In the genomic region with DNA sequence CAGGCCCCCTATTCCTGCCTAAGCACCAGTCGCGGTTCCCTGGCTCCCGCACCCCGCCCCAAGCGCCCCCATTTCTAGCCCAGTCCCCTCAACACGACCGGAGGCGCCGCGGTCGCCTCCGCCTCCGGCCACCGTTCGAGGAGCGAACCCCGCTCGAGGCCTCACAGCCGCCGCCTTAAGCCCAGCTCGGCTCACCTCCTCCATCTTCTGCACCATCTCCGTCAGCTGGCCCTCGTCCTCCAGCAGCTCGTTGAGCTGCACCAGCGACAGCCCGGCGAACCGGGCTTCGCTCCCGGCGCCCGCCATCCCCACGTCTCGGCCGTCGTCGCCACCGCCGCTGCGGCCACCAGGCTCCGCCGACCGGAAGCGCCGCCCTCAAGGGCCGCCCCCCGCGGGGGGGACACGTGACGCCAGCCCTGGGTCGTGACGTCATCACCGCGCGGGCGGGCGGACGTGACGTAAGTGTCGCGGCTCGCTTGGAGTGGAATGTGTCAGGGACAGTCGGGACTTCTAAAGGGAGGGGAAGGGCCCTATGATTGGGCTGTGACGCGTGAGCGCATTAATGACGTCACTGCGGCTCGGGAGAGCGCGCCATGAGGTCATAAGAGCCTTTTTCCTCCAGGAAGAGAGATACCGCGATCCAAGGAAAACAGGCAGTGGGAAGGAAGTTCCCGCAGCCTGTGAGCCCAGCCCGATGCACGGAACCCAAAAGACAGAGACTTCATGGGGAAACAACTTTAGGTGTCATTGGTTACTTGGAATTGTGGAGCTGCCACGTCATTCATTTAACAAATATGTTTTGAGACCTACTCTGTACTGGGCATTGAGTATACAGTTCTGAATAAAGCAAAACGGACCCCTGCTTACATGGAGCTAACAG, we compare ENCODE assay signal across 1 cellular context.
TF ChIP-seq lines count a peak whose summit lies in the region.

A gene with protein sequence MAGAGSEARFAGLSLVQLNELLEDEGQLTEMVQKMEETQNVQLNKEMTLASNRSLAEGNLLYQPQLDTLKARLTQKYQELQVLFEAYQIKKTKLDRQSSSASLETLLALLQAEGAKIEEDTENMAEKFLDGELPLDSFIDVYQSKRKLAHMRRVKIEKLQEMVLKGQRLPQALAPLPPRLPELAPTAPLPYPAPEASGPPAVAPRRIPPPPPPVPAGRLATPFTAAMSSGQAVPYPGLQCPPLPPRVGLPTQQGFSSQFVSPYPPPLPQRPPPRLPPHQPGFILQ (minus strand): TSS at position 368 of the 880 bp plus-strand sequence. CDS start 62 bp downstream, at position 306.

TF ChIP-seq in GM12878, 131 proteins besides CTCF, POLR2A, EP300 and RAD21 (continues in another document):
- TF ChIP-seq IKZF2 (IDR thresholded peaks at IDR 0.05) (peak in 1 of 2 experiments; percentile 63; a peak in 2 of 4 replicates), CREB1 (IDR thresholded peaks at IDR 0.05; ENCODE audit: low read depth) (peak; percentile 100), SUZ12 (IDR thresholded peaks at IDR 0.05; ENCODE audit: unreplicated experiment) (no peak), JUND (IDR thresholded peaks at IDR 0.05; ENCODE audit: low read depth, low read length) (peak; percentile 92), SREBF2 (IDR thresholded peaks at IDR 0.05; ENCODE audit: low read length) (no peak), PAX5 (IDR thresholded peaks at IDR 0.05; ENCODE audit: borderline replicate concordance, low read depth, low read length) (peak; percentile 36; the same call in 1 of the 2 replicates), CHD1 (IDR thresholded peaks at IDR 0.05; ENCODE audit: low read depth, low read length) (no peak), ZNF592 (IDR thresholded peaks at IDR 0.05) (peak; percentile 92; the same call in 1 of the 2 replicates), IRF4 (IDR thresholded peaks at IDR 0.05; ENCODE audit: low read depth, low read length) (0 out of 2 replicates have a peak, but pooled peaks have one; percentile 31), IKZF1 (conservative IDR thresholded peaks at IDR 0.05) (peak; percentile 90), MEF2A (IDR thresholded peaks at IDR 0.05; ENCODE audit: insufficient read depth, low read depth, low read length) (0 out of 2 replicates have a peak, but pooled peaks have one; percentile 48), SIN3A (IDR thresholded peaks at IDR 0.05; ENCODE audit: low read depth, low read length) (peak; percentile 51; the same call in 1 of the 2 replicates), RELA (IDR thresholded peaks at IDR 0.05; ENCODE audit: borderline replicate concordance, partially characterized antibody) (peak; percentile 95), MYB (IDR thresholded peaks at IDR 0.05; ENCODE audit: borderline replicate concordance, low read depth, low read length) (no peak), SMC3 (IDR thresholded peaks at IDR 0.05; ENCODE audit: borderline replicate concordance, low read length) (no peak), PRDM15 (CRISPR knock-in tag; IDR thresholded peaks at IDR 0.05) (peak; percentile 74; the same call in 1 of the 2 replicates), E2F8 (IDR thresholded peaks at IDR 0.05; ENCODE audit: low read depth, partially characterized antibody) (peak; percentile 83), JUNB (IDR thresholded peaks at IDR 0.05) (peak; percentile 27; the same call in 1 of the 2 replicates), NBN (IDR thresholded peaks at IDR 0.05) (peak; percentile 100), ESRRA (IDR thresholded peaks at IDR 0.05; ENCODE audit: low read length) (peak; percentile 85; the same call in 1 of the 2 replicates), BMI1 (IDR thresholded peaks at IDR 0.05; ENCODE audit: borderline replicate concordance) (no peak)
- TF ChIP-seq, protein P1, sequence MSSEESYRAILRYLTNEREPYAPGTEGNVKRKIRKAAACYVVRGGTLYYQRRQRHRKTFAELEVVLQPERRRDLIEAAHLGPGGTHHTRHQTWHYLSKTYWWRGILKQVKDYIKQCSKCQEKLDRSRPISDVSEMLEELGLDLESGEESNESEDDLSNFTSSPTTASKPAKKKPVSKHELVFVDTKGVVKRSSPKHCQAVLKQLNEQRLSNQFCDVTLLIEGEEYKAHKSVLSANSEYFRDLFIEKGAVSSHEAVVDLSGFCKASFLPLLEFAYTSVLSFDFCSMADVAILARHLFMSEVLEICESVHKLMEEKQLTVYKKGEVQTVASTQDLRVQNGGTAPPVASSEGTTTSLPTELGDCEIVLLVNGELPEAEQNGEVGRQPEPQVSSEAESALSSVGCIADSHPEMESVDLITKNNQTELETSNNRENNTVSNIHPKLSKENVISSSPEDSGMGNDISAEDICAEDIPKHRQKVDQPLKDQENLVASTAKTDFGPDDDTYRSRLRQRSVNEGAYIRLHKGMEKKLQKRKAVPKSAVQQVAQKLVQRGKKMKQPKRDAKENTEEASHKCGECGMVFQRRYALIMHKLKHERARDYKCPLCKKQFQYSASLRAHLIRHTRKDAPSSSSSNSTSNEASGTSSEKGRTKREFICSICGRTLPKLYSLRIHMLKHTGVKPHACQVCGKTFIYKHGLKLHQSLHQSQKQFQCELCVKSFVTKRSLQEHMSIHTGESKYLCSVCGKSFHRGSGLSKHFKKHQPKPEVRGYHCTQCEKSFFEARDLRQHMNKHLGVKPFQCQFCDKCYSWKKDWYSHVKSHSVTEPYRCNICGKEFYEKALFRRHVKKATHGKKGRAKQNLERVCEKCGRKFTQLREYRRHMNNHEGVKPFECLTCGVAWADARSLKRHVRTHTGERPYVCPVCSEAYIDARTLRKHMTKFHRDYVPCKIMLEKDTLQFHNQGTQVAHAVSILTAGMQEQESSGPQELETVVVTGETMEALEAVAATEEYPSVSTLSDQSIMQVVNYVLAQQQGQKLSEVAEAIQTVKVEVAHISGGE (CRISPR knock-in tag; IDR thresholded peaks at IDR 0.05), result no peak
- TF ChIP-seq, protein P2, sequence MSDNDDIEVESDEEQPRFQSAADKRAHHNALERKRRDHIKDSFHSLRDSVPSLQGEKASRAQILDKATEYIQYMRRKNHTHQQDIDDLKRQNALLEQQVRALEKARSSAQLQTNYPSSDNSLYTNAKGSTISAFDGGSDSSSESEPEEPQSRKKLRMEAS (IDR thresholded peaks at IDR 0.05; ENCODE audit: low read depth, low read length), result peak; percentile 70
- TF ChIP-seq, protein P3, sequence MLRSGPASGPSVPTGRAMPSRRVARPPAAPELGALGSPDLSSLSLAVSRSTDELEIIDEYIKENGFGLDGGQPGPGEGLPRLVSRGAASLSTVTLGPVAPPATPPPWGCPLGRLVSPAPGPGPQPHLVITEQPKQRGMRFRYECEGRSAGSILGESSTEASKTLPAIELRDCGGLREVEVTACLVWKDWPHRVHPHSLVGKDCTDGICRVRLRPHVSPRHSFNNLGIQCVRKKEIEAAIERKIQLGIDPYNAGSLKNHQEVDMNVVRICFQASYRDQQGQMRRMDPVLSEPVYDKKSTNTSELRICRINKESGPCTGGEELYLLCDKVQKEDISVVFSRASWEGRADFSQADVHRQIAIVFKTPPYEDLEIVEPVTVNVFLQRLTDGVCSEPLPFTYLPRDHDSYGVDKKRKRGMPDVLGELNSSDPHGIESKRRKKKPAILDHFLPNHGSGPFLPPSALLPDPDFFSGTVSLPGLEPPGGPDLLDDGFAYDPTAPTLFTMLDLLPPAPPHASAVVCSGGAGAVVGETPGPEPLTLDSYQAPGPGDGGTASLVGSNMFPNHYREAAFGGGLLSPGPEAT (IDR thresholded peaks at IDR 0.05; ENCODE audit: low read depth), result 0 out of 2 replicates have a peak, but pooled peaks have one; percentile 17
- TF ChIP-seq, protein P4, sequence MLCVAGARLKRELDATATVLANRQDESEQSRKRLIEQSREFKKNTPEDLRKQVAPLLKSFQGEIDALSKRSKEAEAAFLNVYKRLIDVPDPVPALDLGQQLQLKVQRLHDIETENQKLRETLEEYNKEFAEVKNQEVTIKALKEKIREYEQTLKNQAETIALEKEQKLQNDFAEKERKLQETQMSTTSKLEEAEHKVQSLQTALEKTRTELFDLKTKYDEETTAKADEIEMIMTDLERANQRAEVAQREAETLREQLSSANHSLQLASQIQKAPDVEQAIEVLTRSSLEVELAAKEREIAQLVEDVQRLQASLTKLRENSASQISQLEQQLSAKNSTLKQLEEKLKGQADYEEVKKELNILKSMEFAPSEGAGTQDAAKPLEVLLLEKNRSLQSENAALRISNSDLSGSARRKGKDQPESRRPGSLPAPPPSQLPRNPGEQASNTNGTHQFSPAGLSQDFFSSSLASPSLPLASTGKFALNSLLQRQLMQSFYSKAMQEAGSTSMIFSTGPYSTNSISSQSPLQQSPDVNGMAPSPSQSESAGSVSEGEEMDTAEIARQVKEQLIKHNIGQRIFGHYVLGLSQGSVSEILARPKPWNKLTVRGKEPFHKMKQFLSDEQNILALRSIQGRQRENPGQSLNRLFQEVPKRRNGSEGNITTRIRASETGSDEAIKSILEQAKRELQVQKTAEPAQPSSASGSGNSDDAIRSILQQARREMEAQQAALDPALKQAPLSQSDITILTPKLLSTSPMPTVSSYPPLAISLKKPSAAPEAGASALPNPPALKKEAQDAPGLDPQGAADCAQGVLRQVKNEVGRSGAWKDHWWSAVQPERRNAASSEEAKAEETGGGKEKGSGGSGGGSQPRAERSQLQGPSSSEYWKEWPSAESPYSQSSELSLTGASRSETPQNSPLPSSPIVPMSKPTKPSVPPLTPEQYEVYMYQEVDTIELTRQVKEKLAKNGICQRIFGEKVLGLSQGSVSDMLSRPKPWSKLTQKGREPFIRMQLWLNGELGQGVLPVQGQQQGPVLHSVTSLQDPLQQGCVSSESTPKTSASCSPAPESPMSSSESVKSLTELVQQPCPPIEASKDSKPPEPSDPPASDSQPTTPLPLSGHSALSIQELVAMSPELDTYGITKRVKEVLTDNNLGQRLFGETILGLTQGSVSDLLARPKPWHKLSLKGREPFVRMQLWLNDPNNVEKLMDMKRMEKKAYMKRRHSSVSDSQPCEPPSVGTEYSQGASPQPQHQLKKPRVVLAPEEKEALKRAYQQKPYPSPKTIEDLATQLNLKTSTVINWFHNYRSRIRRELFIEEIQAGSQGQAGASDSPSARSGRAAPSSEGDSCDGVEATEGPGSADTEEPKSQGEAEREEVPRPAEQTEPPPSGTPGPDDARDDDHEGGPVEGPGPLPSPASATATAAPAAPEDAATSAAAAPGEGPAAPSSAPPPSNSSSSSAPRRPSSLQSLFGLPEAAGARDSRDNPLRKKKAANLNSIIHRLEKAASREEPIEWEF (IDR thresholded peaks at IDR 0.05; ENCODE audit: insufficient replicate concordance, low read depth, low read length), result no peak
